28 cellular contexts compared by ENCODE assay signal in genomic region chr9:134970719-134971118, GRCh38. TPM values are rescaled to one million over a fixed set of nuclear protein-coding genes. Genes with fewer than 3 reads are reported as not detected.
"Had no signal": no experiment of that assay in that cellular context is flagged by ENCODE, and none has a peak within 500 bp of the region (broad histone marks: within the 10 kb centered on the region; RNA-seq: fewer than 3 reads in every experiment).

No MANE protein-coding gene starts in this region.

- H3K4me1 ChIP-seq: gastroesophageal sphincter, testis, transverse colon, uterus had no signal

- ATAC-seq: activated T-cell treated with anti-CD3 and anti-CD28 coated beads, Interleukin-2, amount 50 U/mL, for 72 hours; gastroesophageal sphincter had no signal

- H3K27ac ChIP-seq: brain microvascular endothelial cell, gastroesophageal sphincter, testis, transverse colon, uterus had no signal

- H3K9me3 ChIP-seq: gastroesophageal sphincter, neutrophil, testis, transverse colon, uterus had no signal

- H3K4me3 ChIP-seq: gastroesophageal sphincter, smooth muscle cell, testis, transverse colon, uterus had no signal

- DNase-seq: activated CD4-positive, alpha-beta T cell treated with anti-CD3 and anti-CD28 coated beads for 4 hours; activated CD4-positive, alpha-beta T cell treated with anti-CD3 and anti-CD28 coated beads, Interleukin-2, amount 50 U/mL, for 4 hours; activated naive CD4-positive, alpha-beta T cell treated with anti-CD3 and anti-CD28 coated beads, Interleukin-2, amount 50 U/mL, for 16 hours; activated T-cell treated with anti-CD3 and anti-CD28 coated beads for 4 hours; activated T-cell treated with anti-CD3 and anti-CD28 coated beads, Interleukin-2, amount 50 U/mL, for 72 hours; amniotic stem cell; brain microvascular endothelial cell; caudate nucleus; cortex of kidney; hippocampal formation; nephron progenitor cell; stimulated activated CD4-positive, alpha-beta T cell treated with anti-CD3 and anti-CD28 coated beads, Interleukin-15, amount 100 ng/mL, for 24 hours; stimulated activated naive CD4-positive, alpha-beta T cell treated with Interleukin-2 at 50 U/mL for 16 hours; testis; transverse colon; uterus had no signal

- H3K27me3 ChIP-seq: brain microvascular endothelial cell, neutrophil, testis, uterus had no signal

- H3K36me3 ChIP-seq: brain microvascular endothelial cell, gastroesophageal sphincter, neutrophil, transverse colon, uterus had no signal

- H3K9me3 Mint-ChIP-seq: activated T-cell treated with anti-CD3 and anti-CD28 coated beads, Interleukin-2, amount 50 U/mL, for 72 hours; nephron progenitor cell had no signal

- H3K27ac Mint-ChIP-seq: activated T-cell treated with anti-CD3 and anti-CD28 coated beads, Interleukin-2, amount 50 U/mL, for 72 hours; nephron progenitor cell had no signal

- H3K4me3 Mint-ChIP-seq: activated T-cell treated with anti-CD3 and anti-CD28 coated beads, Interleukin-2, amount 50 U/mL, for 72 hours; nephron progenitor cell had no signal

RNA-seq across cellular contexts. Expression of gene FCN1, which starts 53.0 kb away (rescaled TPM):
- total RNA-seq: activated T-cell treated with anti-CD3 and anti-CD28 coated beads, Interleukin-2, amount 50 U/mL, for 72 hours; astrocyte; chondrocyte; endothelial cell of umbilical vein; fibroblast of lung; fibroblast of villous mesenchyme; lung microvascular endothelial cell; osteocyte; renal cortical epithelial cell; smooth muscle cell; T-helper 1 cell treated with Interleukin-12 subunit alpha and Interleukin-12 subunit beta and Interleukin-4 antibody, amounts not matched to agents 30 ng/mL and 1 ng/mL, for 36 hours had no signal
